9 cellular contexts compared by ENCODE assay signal in genomic region chr12:118187746-118188390, GRCh38. TPM values are rescaled to one million over a fixed set of nuclear protein-coding genes. Genes with fewer than 3 reads are reported as not detected.
DNase-seq lines count a peak whose midpoint lies in the region; ATAC-seq and TF ChIP-seq lines count a peak whose summit lies in the region.
"Had no signal": no experiment of that assay in that cellular context is flagged by ENCODE, and none has a peak within 500 bp of the region (broad histone marks: within the 10 kb centered on the region; RNA-seq: fewer than 3 reads in every experiment).

No MANE protein-coding gene starts in this region.

- H3K9me3 Mint-ChIP-seq in memory B cell = no peaks in the 10 kb centered on the region

- no peak for TF ChIP-seq EP300 in stomach (IDR thresholded peaks at IDR 0.05)

- peaks cover 14% of the 10 kb centered on the region for H3K36me3 Mint-ChIP-seq in memory B cell

- no peak for TF ChIP-seq CTCF in stomach (IDR thresholded peaks at IDR 0.05)

- TF ChIP-seq POLR2A in stomach (IDR thresholded peaks at IDR 0.05) = no peak

- H3K4me1 Mint-ChIP-seq in memory B cell = peaks cover 11% of the 10 kb centered on the region

- intact Hi-C loops in stomach (cut with DNase I; ENCODE audit: low total_unique reads) = loop anchor here (5.0 kb wide), 1 partner anchor 184 kb away; the partner anchor contains the start of gene TAOK3

- H3K4me3 ChIP-seq in stomach = no peak overlapping the region

- H3K27me3 Mint-ChIP-seq in memory B cell = no peaks in the 10 kb centered on the region

- no peak for ATAC-seq in memory B cell (ENCODE audit: low read depth)
- ATAC-seq in GM18861 (IDR thresholded peaks at IDR 0.05; ENCODE audit: unreplicated experiment) = no peak
- ATAC-seq in HG03139 (IDR thresholded peaks at IDR 0.05; ENCODE audit: unreplicated experiment) = no peak

- H3K27me3 ChIP-seq in stomach = no peaks in the 10 kb centered on the region

- H3K4me1 ChIP-seq in stomach = peaks cover under 1 to 65% (median 26%) of the 10 kb centered on the region in 4 donors

- 58 to 82% (median 77%) methylated on average over 6 of the region's 6 CpGs for WGBS in stomach, 5 donors

- H3K27ac ChIP-seq in stomach = peak overlapping the region in 3 of 5 donors; percentile 15 to 59 (median 47)

- no peaks in the 10 kb centered on the region for H3K9me3 ChIP-seq in stomach

- H3K27ac Mint-ChIP-seq in memory B cell = peak overlapping the region; percentile 69

- H3K4me3 Mint-ChIP-seq in memory B cell = no peak overlapping the region

- DNase-seq in NCI-H82 (lab: John Stamatoyannopoulos, UW) = peak; percentile 64
- DNase-seq in NCI-H82 treated with DMSO at 0.1 percent for 48 hours (lab: John Stamatoyannopoulos, UW; ENCODE audit: unreplicated experiment) = no peak
- peak; percentile 23 for DNase-seq in astrocyte of the hippocampus (ENCODE audit: low read depth, low spot score)
- no peak for DNase-seq in memory B cell (ENCODE audit: low spot score in 2 of 2)
- no peak for DNase-seq in stomach
- DNase-seq in stimulated activated CD4-positive, alpha-beta T cell treated with anti-CD3 and anti-CD28 coated beads, Interleukin-2, amount 100 ng/mL, for 48 hours = no peak
- DNase-seq: NCI-H345 had no signal

- peaks cover 0 to 8% (median 5%) of the 10 kb centered on the region in 4 donors for H3K36me3 ChIP-seq in stomach

RNA-seq across cellular contexts. Expression of gene PEBP1, which starts 51.9 kb away (rescaled TPM):
- total RNA-seq in stomach = 100 to 1,000 TPM; 105 to 274 (median 165) TPM
- 100 to 1,000 TPM; 221 to 303 (median 223) TPM for polyA plus RNA-seq in stomach

Comparison
In these comparisons a context has a peak if more than half of its experiments do, and no peak if none do; other contexts are left out.
1. DNase-seq: peak in NCI-H82 (single experiment) and astrocyte of the hippocampus (single experiment); none in NCI-H82 treated with DMSO at 0.1 percent for 48 hours (single experiment), memory B cell (0 of 2), stomach (single experiment) and stimulated activated CD4-positive, alpha-beta T cell treated with anti-CD3 and anti-CD28 coated beads, Interleukin-2, amount 100 ng/mL, for 48 hours (0 of 2).